27 cellular contexts compared by ENCODE assay signal in the genomic region with DNA sequence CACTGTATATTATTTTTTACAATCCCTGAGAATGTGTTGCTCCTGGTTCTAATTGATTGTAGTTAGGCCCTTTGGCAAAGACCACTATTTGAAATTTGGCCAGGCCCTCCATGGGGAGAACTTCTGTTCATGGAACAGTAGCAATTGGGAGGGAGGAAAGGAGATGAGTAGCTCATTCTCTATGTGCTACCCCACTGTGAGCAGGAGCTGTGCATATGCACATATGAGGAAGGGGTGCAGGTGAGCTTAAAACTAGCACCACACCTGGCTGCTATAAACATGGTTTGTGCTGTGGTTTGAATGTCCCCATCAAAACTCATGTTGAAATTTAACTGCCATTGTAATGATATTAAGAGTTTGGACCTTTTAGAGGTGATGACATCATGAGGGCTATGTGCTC.
DNase-seq lines count a peak whose midpoint lies in the region; ATAC-seq, FAIRE-seq and TF ChIP-seq lines count a peak whose summit lies in the region.
"Had no signal": no experiment of that assay in that cellular context is flagged by ENCODE, and none has a peak within 500 bp of the region (broad histone marks: within the 10 kb centered on the region; RNA-seq: fewer than 3 reads in every experiment).

No MANE protein-coding gene starts in this region.

- H3K9me3 ChIP-seq in H1 (ENCODE audit: insufficient read depth in 2 of 2, low read depth in 1 of 2, low read length in 1 of 2) (peaks cover 3 to 11% of the 10 kb centered on the region in 2 experiments; a peak in 2 of 4 replicates), breast epithelium (peaks cover 4 to 17% of the 10 kb centered on the region in 2 donors)
- H3K9me3 ChIP-seq: BE2C had no signal

- H3K27ac ChIP-seq in GM23338 (ENCODE audit: low read depth) (no peak overlapping the region), H1 (ENCODE audit: low read depth, low read length) (no peak overlapping the region), breast epithelium (no peak overlapping the region)
- H3K27ac ChIP-seq: BLaER1 had no signal

- H4K91ac ChIP-seq in H1 (replicated peaks; ENCODE audit: insufficient read length, low read length), result no peak overlapping the region

- no peak overlapping the region for H3K56ac ChIP-seq in H1 (replicated peaks; ENCODE audit: insufficient read length, low read depth, low read length)

- CTCF ChIA-PET in H1 (lab: Charles Lee; ENCODE audit: partially characterized antibody), result interaction anchor here (1.3 kb wide), 1 partner anchor 12 kb away, joined by 3 read pairs; no protein-coding TSS in a partner anchor

- H2BK20ac ChIP-seq in H1 (ENCODE audit: low read length), result no peak overlapping the region

- TF ChIP-seq CTCF in GM23338 (conservative IDR thresholded peaks at IDR 0.05; ENCODE audit: low read depth in 2 of 2), result no peak
- TF ChIP-seq CTCF in H1 (IDR thresholded peaks at IDR 0.05; ENCODE audit: control extremely low read depth in 1 of 3, insufficient read depth in 1 of 3, low read depth in 1 of 3, low read length in 3 of 3), result no peak
- TF ChIP-seq CTCF in breast epithelium (IDR thresholded peaks at IDR 0.05), result no peak

- no peak for TF ChIP-seq RAD21 in H1 (IDR thresholded peaks at IDR 0.05 in 1 of 2, conservative IDR thresholded peaks at IDR 0.05 in 1 of 2; ENCODE audit: low read depth in 2 of 2, low read length in 2 of 2)

- H3K79me1 ChIP-seq in H1 (ENCODE audit: low read depth, low read length), result no peaks in the 10 kb centered on the region

- H3K4me3 ChIP-seq in GM23338 (no peak overlapping the region), H1 (ENCODE audit: extremely low read depth in 1 of 4, insufficient read depth in 2 of 4, low read depth in 3 of 4, low read length in 4 of 4) (no peak overlapping the region), breast epithelium (no peak overlapping the region)
- H3K4me3 ChIP-seq: BLaER1, GM12878 had no signal

- no peak overlapping the region for H4K5ac ChIP-seq in H1 (ENCODE audit: insufficient read length, low read depth, low read length)

- TF ChIP-seq POLR2A in H1 (IDR thresholded peaks at IDR 0.05; ENCODE audit: control extremely low read depth in 1 of 2, low read depth in 2 of 2, low read length in 2 of 2) (no peak), breast epithelium (IDR thresholded peaks at IDR 0.05) (no peak)

- H4K20me1 ChIP-seq in GM23338 (replicated peaks; ENCODE audit: insufficient read depth) (no peaks in the 10 kb centered on the region), H1 (replicated peaks in 1 of 2; ENCODE audit: control insufficient read depth in 1 of 2, insufficient read depth in 2 of 2, low read length in 2 of 2) (no peaks in the 10 kb centered on the region)
- H4K20me1 ChIP-seq: BLaER1 had no signal

- H3K4ac ChIP-seq in H1 (replicated peaks; ENCODE audit: insufficient read length, low read depth, low read length), result no peak overlapping the region

- H3F3A ChIP-seq in GM23338 (replicated peaks; ENCODE audit: low read depth), result no peaks in the 10 kb centered on the region

- peaks cover 38% of the 10 kb centered on the region for H3K9me3 Mint-ChIP-seq in GM23338

- intact Hi-C loops in breast epithelium (cut with DNase I; ENCODE audit: low total_unique reads), result loop anchor here (2.0 kb wide), 1 partner anchor 15 kb away; no protein-coding TSS in a partner anchor

- no peak overlapping the region for H2AK5ac ChIP-seq in H1 (ENCODE audit: low read depth, low read length)

- H3K27me3 Mint-ChIP-seq in GM23338 (ENCODE audit: insufficient read depth, low read depth, poor library complexity), result no peaks in the 10 kb centered on the region
- H3K27me3 Mint-ChIP-seq: CD4-positive, alpha-beta memory T cell; CD4-positive, CD25-positive, alpha-beta regulatory T cell; CD8-positive, alpha-beta memory T cell had no signal

- no peaks in the 10 kb centered on the region for H3K23me2 ChIP-seq in H1 (ENCODE audit: low read depth, low read length)

- no peak overlapping the region for H2BK15ac ChIP-seq in H1 (ENCODE audit: low read length)

- H3K23ac ChIP-seq in H1 (ENCODE audit: insufficient read length), result no peak overlapping the region

- H3K27me3 ChIP-seq in GM23338 (ENCODE audit: insufficient read depth) (no peaks in the 10 kb centered on the region), H1 (replicated peaks in 1 of 4; ENCODE audit: control insufficient read depth in 3 of 4, extremely low read depth in 1 of 4, insufficient read depth in 3 of 4, low read length in 3 of 4) (no peaks in the 10 kb centered on the region), breast epithelium (no peaks in the 10 kb centered on the region)
- H3K27me3 ChIP-seq: BE2C, BLaER1 had no signal

- H3K9ac ChIP-seq in H1 (replicated peaks in 1 of 4; ENCODE audit: extremely low read depth in 1 of 4, low read depth in 3 of 4, low read length in 3 of 4), result no peak overlapping the region
- H3K9ac ChIP-seq: BLaER1 had no signal

- no peak overlapping the region for H2BK5ac ChIP-seq in H1 (ENCODE audit: low read depth, low read length)

- no peak overlapping the region for H3K18ac ChIP-seq in H1 (ENCODE audit: extremely low read depth, low read length)

- H3K36me3 ChIP-seq in GM23338 (ENCODE audit: insufficient read depth) (no peaks in the 10 kb centered on the region), H1 (ENCODE audit: control insufficient read depth in 2 of 4, insufficient read depth in 4 of 4, low read length in 3 of 4) (no peaks in the 10 kb centered on the region), breast epithelium (no peaks in the 10 kb centered on the region)
- H3K36me3 ChIP-seq: BE2C, BLaER1 had no signal

- H3K4me3 Mint-ChIP-seq in GM23338, result no peak overlapping the region
- H3K4me3 Mint-ChIP-seq: CD14-positive monocyte; CD4-positive, alpha-beta memory T cell; CD4-positive, CD25-positive, alpha-beta regulatory T cell; CD8-positive, alpha-beta memory T cell had no signal

- peaks cover 8% of the 10 kb centered on the region; the same call in 1 of the 2 replicates for H3K4me1 ChIP-seq in GM23338 (ENCODE audit: insufficient read depth)
- 0 out of 7 replicates have a peak, but pooled peaks cover 0 to 2% (median 0%) of the 10 kb centered on the region in 4 experiments for H3K4me1 ChIP-seq in H1 (replicated peaks in 1 of 4; ENCODE audit: control insufficient read depth in 3 of 4, insufficient read depth in 4 of 4, low read length in 3 of 4)
- H3K4me1 ChIP-seq in breast epithelium, result no peaks in the 10 kb centered on the region
- H3K4me1 ChIP-seq: BE2C, BLaER1 had no signal

- H3K4me2 ChIP-seq in GM23338 (peak overlapping the region; percentile 27; the same call in 1 of the 2 replicates), H1 (ENCODE audit: insufficient read depth in 1 of 2, low read depth in 2 of 2, low read length in 2 of 2) (no peak overlapping the region)
- H3K4me2 ChIP-seq: BLaER1 had no signal

- H3K27ac Mint-ChIP-seq in GM23338, result peak overlapping the region; percentile 74; the same call in 1 of the 2 replicates
- H3K27ac Mint-ChIP-seq: CD14-positive monocyte; CD4-positive, alpha-beta memory T cell; CD4-positive, CD25-positive, alpha-beta regulatory T cell; CD8-positive, alpha-beta memory T cell had no signal

- peaks cover 30% of the 10 kb centered on the region for H3K36me3 Mint-ChIP-seq in GM23338 (ENCODE audit: low read depth)
- H3K36me3 Mint-ChIP-seq: CD14-positive monocyte; CD4-positive, alpha-beta memory T cell; CD4-positive, CD25-positive, alpha-beta regulatory T cell; CD8-positive, alpha-beta memory T cell had no signal

- POLR2A ChIA-PET in H1 (lab: Charles Lee; ENCODE audit: partially characterized antibody), result no interaction called here

- no peak overlapping the region for H2BK12ac ChIP-seq in H1 (ENCODE audit: low read depth, low read length)

- H2BK120ac ChIP-seq in H1 (replicated peaks; ENCODE audit: low read depth, low read length), result no peak overlapping the region

- H3K14ac ChIP-seq in H1 (ENCODE audit: insufficient read length), result no peak overlapping the region

- peaks cover 18% of the 10 kb centered on the region for H3K9me2 ChIP-seq in GM23338 (ENCODE audit: insufficient read depth)

- H2AFZ ChIP-seq in GM23338 (no peak overlapping the region), H1 (ENCODE audit: low read length) (no peak overlapping the region)

- H3K79me2 ChIP-seq in GM23338 (replicated peaks; ENCODE audit: insufficient read depth) (no peaks in the 10 kb centered on the region), H1 (ENCODE audit: control insufficient read depth in 1 of 2, insufficient read depth in 2 of 2, low read length in 2 of 2) (no peaks in the 10 kb centered on the region)

- DNase-seq in GM23338 (ENCODE audit: low spot score) (peak; percentile 22), NCI-H446 treated with DMSO at 0.1 percent for 48 hours (lab: John Stamatoyannopoulos, UW) (peak; percentile 4), H1 (ENCODE audit: low read depth in 1 of 2, low spot score in 2 of 2) (no peak), urothelium cell line (ENCODE audit: low spot score) (no peak), NCI-H2029 treated with DMSO at 0.1 percent for 48 hours (lab: John Stamatoyannopoulos, UW) (no peak), breast epithelium (ENCODE audit: low spot score in 2 of 2) (no peak)
- DNase-seq: 8988T; ACHN; BE2C; C1 segment of cervical spinal cord; CD4-positive, alpha-beta memory T cell; CD4-positive, CD25-positive, alpha-beta regulatory T cell; CD8-positive, alpha-beta memory T cell; COR-L47; DMS 273 treated with DMSO at 0.1 percent for 48 hours; DMS153; DMS53; DMS79; DND-41; EL; GDM1 had no signal

- no peak for TF ChIP-seq EP300 in H1 (IDR thresholded peaks at IDR 0.05; ENCODE audit: borderline replicate concordance in 1 of 2, low read depth in 2 of 2, low read length in 2 of 2)

- no peak overlapping the region for H4K8ac ChIP-seq in H1 (ENCODE audit: extremely low read depth, insufficient read depth, low read length)

- no peak for FAIRE-seq in H1 (lab: Jason Lieb, UNC)
- peak; percentile 30 for FAIRE-seq in urothelium cell line (lab: Jason Lieb, UNC)
- FAIRE-seq: GM12878, GM12892, GM18507 had no signal

- ATAC-seq in GM23338 (peak; percentile 32; the same call in 1 of the 3 replicates), GM21825 (IDR thresholded peaks at IDR 0.05; ENCODE audit: unreplicated experiment) (no peak)
- ATAC-seq: GM12878 had no signal

- peaks cover 12% of the 10 kb centered on the region; the same call in 2 of the 3 replicates for H3K4me1 Mint-ChIP-seq in GM23338
- H3K4me1 Mint-ChIP-seq: CD14-positive monocyte; CD4-positive, alpha-beta memory T cell; CD4-positive, CD25-positive, alpha-beta regulatory T cell; CD8-positive, alpha-beta memory T cell had no signal

TF ChIP-seq in GM23338, 12 proteins besides CTCF, POLR2A, EP300 and RAD21 (continues in another document):
- TF ChIP-seq POLR2AphosphoS5 (IDR thresholded peaks at IDR 0.05; ENCODE audit: low read depth), result no peak
- no peak for TF ChIP-seq ZNF331 (CRISPR knock-in tag; IDR thresholded peaks at IDR 0.05; ENCODE audit: low read depth)

TF ChIP-seq in H1, 55 proteins besides CTCF, POLR2A, EP300 and RAD21:
- TF ChIP-seq EGR1 (IDR thresholded peaks at IDR 0.05; ENCODE audit: borderline replicate concordance, low read depth, low read length) (no peak), POU5F1 (IDR thresholded peaks at IDR 0.05; ENCODE audit: low read depth, low read length) (0 out of 2 replicates have a peak, but pooled peaks have one; percentile 53)

Comparison
In these comparisons a context has a peak if more than half of its experiments do, and no peak if none do; other contexts are left out.
1. DNase-seq: peak in GM23338 (single experiment) and NCI-H446 treated with DMSO at 0.1 percent for 48 hours (single experiment); none in H1 (0 of 2), urothelium cell line (single experiment), NCI-H2029 treated with DMSO at 0.1 percent for 48 hours (single experiment) and breast epithelium (0 of 2).